27 cellular contexts compared by ENCODE assay signal in the genomic region with DNA sequence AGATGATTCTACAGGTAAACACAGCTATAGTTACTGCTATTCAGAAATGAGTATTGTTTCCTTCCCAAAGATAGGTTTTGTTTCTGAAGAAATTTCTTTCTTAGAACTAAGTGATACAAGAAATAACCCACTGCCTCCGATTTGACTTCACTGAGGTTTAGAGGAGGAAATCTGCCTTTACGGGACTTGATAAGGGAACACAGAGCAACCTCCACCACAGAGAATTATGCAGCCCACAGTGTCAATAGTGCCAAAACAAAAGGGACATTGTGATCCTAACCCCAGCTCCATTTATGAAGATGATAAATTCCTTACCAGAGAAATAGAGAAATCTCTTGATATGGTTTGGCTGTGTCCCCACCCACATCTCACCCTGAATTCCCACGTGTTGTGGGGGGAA.
"Had no signal": no experiment of that assay in that cellular context is flagged by ENCODE, and none has a peak within 500 bp of the region (broad histone marks: within the 10 kb centered on the region; RNA-seq: fewer than 3 reads in every experiment).

No MANE protein-coding gene starts in this region.

- H3K4me2 ChIP-seq: KMS-11, SK-N-SH had no signal

- ATAC-seq: activated CD8-positive, alpha-beta T cell treated with anti-CD3 and anti-CD28 coated beads for 36 hours; Panc1 had no signal

- H3K4me3 Mint-ChIP-seq: activated B cell treated with CpG ODN at 0.5 μM for 24 hours; activated CD4-positive, alpha-beta T cell treated with anti-CD3 and anti-CD28 coated beads, Interleukin-2, amount 10 ng/mL, durations not matched to agents 7 days and 5 days; activated CD8-positive, alpha-beta T cell treated with anti-CD3 and anti-CD28 coated beads for 36 hours; activated naive CD4-positive, alpha-beta T cell treated with anti-CD3 and anti-CD28 coated beads for 36 hours; brain had no signal

- H3K4me1 ChIP-seq: SJCRH30 had no signal

- H3K9me3 Mint-ChIP-seq: activated CD4-positive, alpha-beta T cell treated with anti-CD3 and anti-CD28 coated beads, Interleukin-2, amount 10 ng/mL, durations not matched to agents 7 days and 5 days; activated naive CD4-positive, alpha-beta T cell treated with anti-CD3 and anti-CD28 coated beads for 36 hours had no signal

- H3K9me3 ChIP-seq: adrenal gland, SJCRH30, SK-N-SH had no signal

- H3K36me3 Mint-ChIP-seq: brain had no signal

- H3K27ac ChIP-seq: adrenal gland, KMS-11, SJCRH30, VCaP had no signal

- H3K27me3 ChIP-seq: adrenal gland had no signal

- H3K36me3 ChIP-seq: adrenal gland, SJCRH30 had no signal

- DNase-seq: activated B cell treated with CpG ODN at 0.5 μM for 24 hours; activated CD4-positive, alpha-beta T cell treated with anti-CD3 and anti-CD28 coated beads, Interleukin-2, amount 10 ng/mL, durations not matched to agents 7 days and 5 days; activated CD4-positive, CD25-positive, alpha-beta regulatory T cell treated with anti-CD3 and anti-CD28 coated beads, Interleukin-2, amount 50 U/mL, for 72 hours; activated gamma-delta T cell treated with Interleukin-2 at 50 U/mL for 16 hours; activated naive CD4-positive, alpha-beta T cell treated with anti-CD3 and anti-CD28 coated beads for 36 hours; activated T-cell treated with anti-CD3 and anti-CD28 coated beads, Interleukin-2, amount 50 U/mL, for 48 hours; adrenal gland; caudate nucleus; cerebellar nuclear complex; MM.1S; MV-4-11; NCI-H1092; NCI-H1436 treated with DMSO at 0.1 percent for 48 hours; NCI-H1694 treated with DMSO at 0.1 percent for 48 hours; NCI-H2029; NCI-H345; NCI-H524 treated with DMSO at 0.1 percent for 48 hours; SHP77; SJCRH30; SK-N-SH; T-helper 1 cell; T-helper 9 cell had no signal

- H3K4me3 ChIP-seq: adrenal gland, SJCRH30 had no signal

- H3K27me3 Mint-ChIP-seq: activated CD4-positive, alpha-beta T cell treated with anti-CD3 and anti-CD28 coated beads, Interleukin-2, amount 10 ng/mL, durations not matched to agents 7 days and 5 days had no signal

- H3K9me2 ChIP-seq: SK-N-SH had no signal

- H3K4me1 Mint-ChIP-seq: activated B cell treated with CpG ODN at 0.5 μM for 24 hours had no signal

- H3K27ac Mint-ChIP-seq: activated B cell treated with CpG ODN at 0.5 μM for 24 hours; activated CD4-positive, alpha-beta T cell treated with anti-CD3 and anti-CD28 coated beads, Interleukin-2, amount 10 ng/mL, durations not matched to agents 7 days and 5 days; activated CD8-positive, alpha-beta T cell treated with anti-CD3 and anti-CD28 coated beads for 36 hours; activated naive CD4-positive, alpha-beta T cell treated with anti-CD3 and anti-CD28 coated beads for 36 hours; brain had no signal
